ENCODE assay signal across 17 cellular contexts in the genomic region with DNA sequence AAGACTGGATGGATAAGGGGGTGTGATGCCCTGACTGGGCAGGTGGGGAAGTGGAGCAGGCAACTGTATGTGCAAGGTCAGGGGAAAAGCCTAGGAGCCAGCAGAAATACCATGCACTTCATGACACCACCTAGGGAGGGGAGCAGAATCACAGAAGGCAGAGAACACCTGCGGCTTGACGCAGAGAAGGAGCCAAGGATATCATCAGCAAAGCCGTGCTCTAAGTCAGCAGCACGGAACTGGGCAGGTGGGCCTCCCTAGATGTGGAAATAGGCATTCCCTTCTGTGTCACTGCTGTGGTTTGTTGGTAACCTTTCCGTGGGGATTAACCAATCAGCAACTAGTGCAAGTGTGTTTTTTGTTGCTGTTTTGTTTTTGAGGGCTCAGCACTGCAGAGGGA. TPM values are rescaled to one million over a fixed set of nuclear protein-coding genes. Genes with fewer than 3 reads are reported as not detected.
DNase-seq lines count a peak whose midpoint lies in the region; ATAC-seq and TF ChIP-seq lines count a peak whose summit lies in the region.
"Had no signal": no experiment of that assay in that cellular context is flagged by ENCODE, and none has a peak within 500 bp of the region (broad histone marks: within the 10 kb centered on the region; RNA-seq: fewer than 3 reads in every experiment).

No MANE protein-coding gene starts in this region.

- POLR2A ChIA-PET in RWPE1 (lab: Yijun Ruan, JAX; ENCODE audit: low non-redundant PET): no interaction called here

- H3K36me3 ChIP-seq in smooth muscle cell (ENCODE audit: low read depth): no peaks in the 10 kb centered on the region
- H3K36me3 ChIP-seq: colonic mucosa, upper lobe of right lung had no signal

- no peaks in the 10 kb centered on the region for H3K27me3 ChIP-seq in smooth muscle cell (ENCODE audit: low read depth)
- H3K27me3 ChIP-seq: colonic mucosa, upper lobe of right lung had no signal

- no peak overlapping the region for H3K4me3 ChIP-seq in smooth muscle cell
- H3K4me3 ChIP-seq: colonic mucosa, lung, upper lobe of right lung had no signal

- no peak overlapping the region for H3K27ac Mint-ChIP-seq in activated naive CD4-positive, alpha-beta T cell treated with anti-CD3 and anti-CD28 coated beads, Interleukin-2, amount 50 U/mL, for 24 hours
- peak overlapping the region in 4 of 6 donors; percentile 58 to 77 (median 64) for H3K27ac Mint-ChIP-seq in immature natural killer cell

- 77% methylated on average over 5 of the region's 5 CpGs for WGBS in smooth muscle cell (ENCODE audit: low lambda C conversion rate)

- DNase-seq in activated naive CD4-positive, alpha-beta T cell treated with anti-CD3 and anti-CD28 coated beads, Interleukin-2, amount 50 U/mL, for 16 hours: no peak
- DNase-seq in RWPE1 (ENCODE audit: low spot score): no peak
- no peak for DNase-seq in immature natural killer cell
- DNase-seq in smooth muscle cell (lab: John Stamatoyannopoulos, UW; ENCODE audit: unreplicated experiment): no peak
- no peak for DNase-seq in NCI-H69 (lab: John Stamatoyannopoulos, UW)
- no peak for DNase-seq in stimulated activated CD4-positive, alpha-beta T cell treated with anti-CD3 and anti-CD28 coated beads, Interleukin-2, amount 100 ng/mL, for 48 hours
- DNase-seq: colonic mucosa; DMS79 treated with DMSO at 0.1 percent for 48 hours; KG1; NCI-H1694; NK-92 treated with Interleukin-12 subunit alpha and Interleukin-12 subunit beta, amount 100 ng/mL, for 24 hours; stimulated activated CD8-positive, alpha-beta memory T cell treated with anti-CD3 and anti-CD28 coated beads, Interleukin-4, amount 100 ng/mL, for 48 hours; upper lobe of right lung had no signal

- H3K27ac ChIP-seq in RWPE1 (peak overlapping the region; percentile 88), smooth muscle cell (ENCODE audit: low read depth) (peak overlapping the region; percentile 90)
- H3K27ac ChIP-seq: colonic mucosa, upper lobe of right lung had no signal

- CTCF ChIA-PET in RWPE1 (lab: Yijun Ruan, JAX): interaction anchor here (1.0 kb wide), 1 partner anchor 29 kb away, joined by 4 read pairs; no protein-coding TSS in a partner anchor

- no peaks in the 10 kb centered on the region for H3K9me3 ChIP-seq in smooth muscle cell (replicated peaks; ENCODE audit: low read depth)
- H3K9me3 ChIP-seq: colonic mucosa, upper lobe of right lung had no signal

- peaks cover 13% of the 10 kb centered on the region for H3F3A ChIP-seq in smooth muscle cell (ENCODE audit: low read depth)

- H3K79me2 ChIP-seq in smooth muscle cell (ENCODE audit: low read depth): peaks cover 88% of the 10 kb centered on the region

- H3K9me3 Mint-ChIP-seq in activated naive CD4-positive, alpha-beta T cell treated with anti-CD3 and anti-CD28 coated beads, Interleukin-2, amount 50 U/mL, for 24 hours: no peaks in the 10 kb centered on the region
- H3K9me3 Mint-ChIP-seq in immature natural killer cell: peaks cover 0 to 2% (median 0%) of the 10 kb centered on the region in 6 donors

- H3K4me1 Mint-ChIP-seq in activated naive CD4-positive, alpha-beta T cell treated with anti-CD3 and anti-CD28 coated beads, Interleukin-2, amount 50 U/mL, for 24 hours: peaks cover 51% of the 10 kb centered on the region
- peaks cover 41 to 46% of the 10 kb centered on the region in 2 donors for H3K4me1 Mint-ChIP-seq in immature natural killer cell

- no peak overlapping the region for H2AFZ ChIP-seq in smooth muscle cell (ENCODE audit: low read depth)

- no peak for ATAC-seq in HG02840 (IDR thresholded peaks at IDR 0.05; ENCODE audit: low FRiP score, unreplicated experiment)
- ATAC-seq: upper lobe of right lung had no signal

- H3K4me1 ChIP-seq in smooth muscle cell (ENCODE audit: low read depth): peaks cover under 1% of the 10 kb centered on the region

- no peak overlapping the region for H3K9ac ChIP-seq in smooth muscle cell (ENCODE audit: low read depth)
- H3K9ac ChIP-seq: SK-N-SH had no signal

- H3K27me3 Mint-ChIP-seq in activated naive CD4-positive, alpha-beta T cell treated with anti-CD3 and anti-CD28 coated beads, Interleukin-2, amount 50 U/mL, for 24 hours: no peaks in the 10 kb centered on the region
- H3K27me3 Mint-ChIP-seq in immature natural killer cell (ENCODE audit: low read depth in 3 of 3): peaks cover 4 to 11% (median 7%) of the 10 kb centered on the region in 3 donors

- H3K36me3 Mint-ChIP-seq in activated naive CD4-positive, alpha-beta T cell treated with anti-CD3 and anti-CD28 coated beads, Interleukin-2, amount 50 U/mL, for 24 hours: peaks cover 8% of the 10 kb centered on the region
- no peaks in the 10 kb centered on the region for H3K36me3 Mint-ChIP-seq in immature natural killer cell

- peak overlapping the region; percentile 82 for H3K4me3 Mint-ChIP-seq in activated naive CD4-positive, alpha-beta T cell treated with anti-CD3 and anti-CD28 coated beads, Interleukin-2, amount 50 U/mL, for 24 hours
- H3K4me3 Mint-ChIP-seq in immature natural killer cell: peak overlapping the region in 3 of 5 donors; percentile 18 to 84 (median 73)

- H4K20me1 ChIP-seq in smooth muscle cell (ENCODE audit: low read depth): peaks cover 76% of the 10 kb centered on the region

- TF ChIP-seq CTCF in RWPE1 (conservative IDR thresholded peaks at IDR 0.05; ENCODE audit: low read depth) (no peak), smooth muscle cell (IDR thresholded peaks at IDR 0.05; ENCODE audit: borderline replicate concordance, insufficient read depth, poor library complexity, severe bottlenecking) (no peak)

- no peak overlapping the region for H3K4me2 ChIP-seq in smooth muscle cell

RNA-seq across cellular contexts. Expression of gene HDLBP, which starts 41.3 kb away (rescaled TPM):
- polyA plus RNA-seq in immature natural killer cell (10 to 100 TPM; 20.4 to 71.7 (median 31.5) TPM), smooth muscle cell (545 and 601 TPM in 2 replicates)
- 504 and 559 TPM in 2 replicates for total RNA-seq in smooth muscle cell

RNA-seq across cellular contexts. Expression of gene SEPTIN2, which starts 41.6 kb away (rescaled TPM):
- polyA plus RNA-seq in immature natural killer cell (100 to 1,000 TPM; 204 to 249 (median 207) TPM), smooth muscle cell (314 and 344 TPM in 2 replicates)
- 443 and 523 TPM in 2 replicates for total RNA-seq in smooth muscle cell
